In the genomic region with DNA sequence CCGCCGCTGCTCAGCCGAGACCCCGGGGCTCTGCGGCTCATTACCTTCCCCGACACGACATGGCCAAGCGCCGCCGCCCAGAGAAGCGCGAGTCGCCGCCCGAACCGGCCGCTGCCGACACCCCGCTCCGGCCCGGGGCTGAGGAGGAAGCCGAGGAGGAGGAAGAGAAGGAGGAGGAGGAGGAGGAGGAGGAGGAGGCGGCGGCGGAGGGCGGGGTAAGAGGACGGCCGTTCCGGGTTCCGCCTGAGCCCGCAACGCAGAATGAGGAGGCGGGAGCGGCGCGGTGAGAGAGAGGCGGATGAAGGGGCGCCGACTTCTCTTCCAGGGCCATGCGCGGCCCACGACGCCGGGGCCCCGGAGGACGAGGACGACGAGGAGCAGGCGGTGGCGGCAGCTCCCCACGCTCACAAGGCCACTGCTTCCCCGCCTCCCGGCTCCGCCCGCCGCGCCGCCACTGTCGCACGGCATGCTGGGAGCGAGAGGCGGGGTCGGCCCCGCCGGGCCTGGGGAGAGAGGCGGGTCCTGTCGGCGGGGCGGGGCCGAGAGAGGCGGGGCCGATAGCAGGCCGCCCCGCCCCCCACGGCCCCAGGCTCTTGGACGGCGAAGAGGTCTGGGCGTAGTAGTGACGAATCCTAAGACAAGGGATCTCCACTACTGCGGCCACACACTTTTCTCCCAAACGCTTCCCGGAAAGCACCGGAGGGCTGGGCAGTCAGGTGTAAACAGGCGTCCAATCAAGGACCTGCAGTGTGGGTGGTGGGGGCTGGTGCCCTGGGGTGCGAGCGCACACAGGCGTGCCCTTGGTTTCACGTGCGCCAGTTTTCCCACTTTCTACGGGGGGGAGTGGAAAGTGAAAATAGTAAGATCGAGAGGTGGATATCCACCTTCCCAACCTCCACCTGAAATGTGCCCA, we compare ENCODE assay signal across 1 cellular context.
TF ChIP-seq lines count a peak whose summit lies in the region.

No MANE protein-coding gene starts in this region.

TF ChIP-seq in HEK293, 187 proteins besides CTCF, POLR2A, EP300 and RAD21 (continued from another document):
- TF ChIP-seq KLF10 (tag by site-specific recombination; IDR thresholded peaks at IDR 0.05) = peak; percentile 77
- TF ChIP-seq, protein P1, sequence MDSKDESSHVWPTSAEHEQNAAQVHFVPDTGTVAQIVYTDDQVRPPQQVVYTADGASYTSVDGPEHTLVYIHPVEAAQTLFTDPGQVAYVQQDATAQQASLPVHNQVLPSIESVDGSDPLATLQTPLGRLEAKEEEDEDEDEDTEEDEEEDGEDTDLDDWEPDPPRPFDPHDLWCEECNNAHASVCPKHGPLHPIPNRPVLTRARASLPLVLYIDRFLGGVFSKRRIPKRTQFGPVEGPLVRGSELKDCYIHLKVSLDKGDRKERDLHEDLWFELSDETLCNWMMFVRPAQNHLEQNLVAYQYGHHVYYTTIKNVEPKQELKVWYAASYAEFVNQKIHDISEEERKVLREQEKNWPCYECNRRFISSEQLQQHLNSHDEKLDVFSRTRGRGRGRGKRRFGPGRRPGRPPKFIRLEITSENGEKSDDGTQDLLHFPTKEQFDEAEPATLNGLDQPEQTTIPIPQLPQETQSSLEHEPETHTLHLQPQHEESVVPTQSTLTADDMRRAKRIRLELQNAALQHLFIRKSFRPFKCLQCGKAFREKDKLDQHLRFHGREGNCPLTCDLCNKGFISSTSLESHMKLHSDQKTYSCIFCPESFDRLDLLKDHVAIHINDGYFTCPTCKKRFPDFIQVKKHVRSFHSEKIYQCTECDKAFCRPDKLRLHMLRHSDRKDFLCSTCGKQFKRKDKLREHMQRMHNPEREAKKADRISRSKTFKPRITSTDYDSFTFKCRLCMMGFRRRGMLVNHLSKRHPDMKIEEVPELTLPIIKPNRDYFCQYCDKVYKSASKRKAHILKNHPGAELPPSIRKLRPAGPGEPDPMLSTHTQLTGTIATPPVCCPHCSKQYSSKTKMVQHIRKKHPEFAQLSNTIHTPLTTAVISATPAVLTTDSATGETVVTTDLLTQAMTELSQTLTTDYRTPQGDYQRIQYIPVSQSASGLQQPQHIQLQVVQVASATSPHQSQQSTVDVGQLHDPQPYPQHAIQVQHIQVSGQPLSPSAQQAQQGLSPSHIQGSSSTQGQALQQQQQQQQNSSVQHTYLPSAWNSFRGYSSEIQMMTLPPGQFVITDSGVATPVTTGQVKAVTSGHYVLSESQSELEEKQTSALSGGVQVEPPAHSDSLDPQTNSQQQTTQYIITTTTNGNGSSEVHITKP (tag by site-specific recombination; IDR thresholded peaks at IDR 0.05) = peak; percentile 58
